8 cellular contexts compared by ENCODE assay signal in the genomic region with DNA sequence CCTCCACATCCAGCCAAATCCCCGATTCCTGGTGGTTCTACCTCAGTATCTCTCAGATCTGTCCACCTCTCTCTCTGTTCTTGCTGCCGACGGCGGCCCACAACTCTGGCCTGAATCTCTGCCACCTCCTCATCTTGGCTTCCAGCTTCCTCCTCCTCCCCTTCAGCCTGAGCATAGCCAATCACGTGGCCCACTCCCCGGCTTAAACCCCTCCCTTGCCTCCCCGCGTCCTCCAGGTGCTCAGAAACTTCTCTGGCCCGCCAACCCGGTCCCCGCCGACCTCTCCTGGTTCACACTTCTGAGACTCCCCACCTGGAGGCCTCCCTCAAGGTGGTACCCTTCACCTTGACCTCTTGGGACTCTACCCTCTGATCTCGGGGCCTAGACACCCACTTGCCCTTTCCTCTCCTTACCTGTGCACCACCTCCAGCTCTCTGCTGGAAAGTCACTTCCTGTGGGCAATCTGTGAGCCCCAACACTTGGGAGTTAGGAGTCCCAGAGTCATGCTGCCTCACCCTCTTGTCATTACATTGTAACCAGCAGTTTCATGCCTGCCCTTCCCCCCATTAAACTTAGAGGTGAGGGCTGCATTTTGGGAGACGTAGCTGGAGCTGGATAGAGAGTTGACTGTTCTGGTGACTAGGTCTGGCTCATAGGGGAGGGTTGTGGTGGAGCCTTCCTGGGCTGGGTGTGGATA. TPM values are rescaled to one million over a fixed set of nuclear protein-coding genes. Genes with fewer than 3 reads are reported as not detected.
DNase-seq lines count a peak whose midpoint lies in the region; ATAC-seq, FAIRE-seq and TF ChIP-seq lines count a peak whose summit lies in the region.

No MANE protein-coding gene starts in this region.

- no peaks in the 10 kb centered on the region for H3K9me3 Mint-ChIP-seq in neural crest cell

- no peaks in the 10 kb centered on the region for H3K36me3 ChIP-seq in suprapubic skin

- H3K27ac Mint-ChIP-seq in neural crest cell (ENCODE audit: unreplicated experiment), result peak overlapping the region; percentile 36

- no peak for TF ChIP-seq EP300 in suprapubic skin (IDR thresholded peaks at IDR 0.05)

- peaks cover 44% of the 10 kb centered on the region for H3K4me1 ChIP-seq in suprapubic skin

- no peaks in the 10 kb centered on the region for H3K27me3 ChIP-seq in suprapubic skin

- peak overlapping the region; percentile 94 for H3K27ac ChIP-seq in suprapubic skin

- peak; percentile 85 for FAIRE-seq in GM12891 (lab: Jason Lieb, UNC)

- H3K4me3 Mint-ChIP-seq in neural crest cell, result peak overlapping the region; percentile 90

- TF ChIP-seq CTCF in neural crest cell (conservative IDR thresholded peaks at IDR 0.05), result no peak
- TF ChIP-seq CTCF in suprapubic skin (IDR thresholded peaks at IDR 0.05), result no peak

- TF ChIP-seq POLR2A in GM12891 (IDR thresholded peaks at IDR 0.05; ENCODE audit: low read depth, low read length), result peak; percentile 93
- no peak for TF ChIP-seq POLR2A in suprapubic skin (IDR thresholded peaks at IDR 0.05)

- H3K4me3 ChIP-seq in suprapubic skin, result peak overlapping the region; percentile 70

- peaks cover 2% of the 10 kb centered on the region for H3K27me3 Mint-ChIP-seq in neural crest cell (ENCODE audit: low read depth)

- H3K36me3 Mint-ChIP-seq in neural crest cell (ENCODE audit: low read depth), result no peaks in the 10 kb centered on the region

- peak; percentile 28 for ATAC-seq in HG03159 (IDR thresholded peaks at IDR 0.05; ENCODE audit: unreplicated experiment)

- peaks cover 46% of the 10 kb centered on the region for H3K4me1 Mint-ChIP-seq in neural crest cell

- 2% methylated on average over 14 of the region's 14 CpGs for WGBS in suprapubic skin

- no peak for DNase-seq in GM12891 (ENCODE audit: insufficient read length, low spot score)
- DNase-seq in activated T-helper 1 cell treated with Interleukin-2 at 50 U/mL for 16 hours (ENCODE audit: low read depth), result peak; percentile 58
- peak; percentile 70 for DNase-seq in fibroblast of peridontal ligament (ENCODE audit: extremely low read depth)
- DNase-seq in neural crest cell (ENCODE audit: low read depth, low spot score), result no peak
- DNase-seq in suprapubic skin (ENCODE audit: low spot score in 2 of 2), result peak; percentile 88 to 92
- no peak for DNase-seq in superior temporal gyrus (ENCODE audit: extremely low spot score)

- no peaks in the 10 kb centered on the region for H3K9me3 ChIP-seq in suprapubic skin

TF ChIP-seq in GM12891, 5 proteins besides CTCF, POLR2A, EP300 and RAD21:
- peak; percentile 86 for TF ChIP-seq TAF1 (IDR thresholded peaks at IDR 0.05; ENCODE audit: low read depth, low read length)
- peak; percentile 55 for TF ChIP-seq POU2F2 (IDR thresholded peaks at IDR 0.05; ENCODE audit: low read depth, low read length)
- peak; percentile 92 for TF ChIP-seq POLR2AphosphoS5 (IDR thresholded peaks at IDR 0.05; ENCODE audit: low read depth, low read length)
- no peak for TF ChIP-seq PAX5 (IDR thresholded peaks at IDR 0.05; ENCODE audit: insufficient read depth, low read length, severe bottlenecking)
TF ChIP-seq in GM12891: peak in this region for 3.

TF ChIP-seq in PFSK-1, 5 proteins besides CTCF, POLR2A, EP300 and RAD21:
- TF ChIP-seq FOXP2 (optimal IDR thresholded peaks at IDR 0.05; ENCODE audit: borderline replicate concordance, extremely low read depth, extremely low read length, insufficient read depth) (no peak), POLR2AphosphoS5 (IDR thresholded peaks at IDR 0.05; ENCODE audit: low read depth, low read length) (peak; percentile 52), SIN3A (IDR thresholded peaks at IDR 0.05; ENCODE audit: borderline replicate concordance, insufficient read depth, low read length) (no peak), TAF1 (IDR thresholded peaks at IDR 0.05; ENCODE audit: borderline replicate concordance, insufficient read depth, low read length) (peak; percentile 71; the same call in 1 of the 2 replicates)
- TF ChIP-seq, protein P1, sequence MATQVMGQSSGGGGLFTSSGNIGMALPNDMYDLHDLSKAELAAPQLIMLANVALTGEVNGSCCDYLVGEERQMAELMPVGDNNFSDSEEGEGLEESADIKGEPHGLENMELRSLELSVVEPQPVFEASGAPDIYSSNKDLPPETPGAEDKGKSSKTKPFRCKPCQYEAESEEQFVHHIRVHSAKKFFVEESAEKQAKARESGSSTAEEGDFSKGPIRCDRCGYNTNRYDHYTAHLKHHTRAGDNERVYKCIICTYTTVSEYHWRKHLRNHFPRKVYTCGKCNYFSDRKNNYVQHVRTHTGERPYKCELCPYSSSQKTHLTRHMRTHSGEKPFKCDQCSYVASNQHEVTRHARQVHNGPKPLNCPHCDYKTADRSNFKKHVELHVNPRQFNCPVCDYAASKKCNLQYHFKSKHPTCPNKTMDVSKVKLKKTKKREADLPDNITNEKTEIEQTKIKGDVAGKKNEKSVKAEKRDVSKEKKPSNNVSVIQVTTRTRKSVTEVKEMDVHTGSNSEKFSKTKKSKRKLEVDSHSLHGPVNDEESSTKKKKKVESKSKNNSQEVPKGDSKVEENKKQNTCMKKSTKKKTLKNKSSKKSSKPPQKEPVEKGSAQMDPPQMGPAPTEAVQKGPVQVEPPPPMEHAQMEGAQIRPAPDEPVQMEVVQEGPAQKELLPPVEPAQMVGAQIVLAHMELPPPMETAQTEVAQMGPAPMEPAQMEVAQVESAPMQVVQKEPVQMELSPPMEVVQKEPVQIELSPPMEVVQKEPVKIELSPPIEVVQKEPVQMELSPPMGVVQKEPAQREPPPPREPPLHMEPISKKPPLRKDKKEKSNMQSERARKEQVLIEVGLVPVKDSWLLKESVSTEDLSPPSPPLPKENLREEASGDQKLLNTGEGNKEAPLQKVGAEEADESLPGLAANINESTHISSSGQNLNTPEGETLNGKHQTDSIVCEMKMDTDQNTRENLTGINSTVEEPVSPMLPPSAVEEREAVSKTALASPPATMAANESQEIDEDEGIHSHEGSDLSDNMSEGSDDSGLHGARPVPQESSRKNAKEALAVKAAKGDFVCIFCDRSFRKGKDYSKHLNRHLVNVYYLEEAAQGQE (IDR thresholded peaks at IDR 0.05; ENCODE audit: insufficient read depth in 1 of 2, low read depth in 2 of 2, low read length in 2 of 2), result no peak
TF ChIP-seq in PFSK-1: peak in this region for 2.

RNA-seq across cellular contexts. Expression of a gene that starts 4.5 kb away (rescaled TPM):
- 292 TPM for polyA plus RNA-seq in GM12891 (2012; ENCODE audit: low read depth, missing spikeins)
- 343 TPM for polyA plus RNA-seq in PFSK-1 (2012; ENCODE audit: insufficient read length, low read depth)
- total RNA-seq in neural crest cell, result 891 and 930 TPM in 2 replicates
- total RNA-seq in suprapubic skin, result 100 to 1,000 TPM; 101 to 166 (median 161) TPM

RNA-seq across cellular contexts. Expression of a gene that starts 17.8 kb away (rescaled TPM):
- polyA plus RNA-seq in GM12891 (2012; ENCODE audit: low read depth, missing spikeins), result 3.9 TPM
- 38.1 TPM for polyA plus RNA-seq in PFSK-1 (2012; ENCODE audit: insufficient read length, low read depth)
- total RNA-seq in neural crest cell (28.0 and 30.0 TPM in 2 replicates), suprapubic skin (1 to 10 TPM; 3.4 to 6.0 (median 4.4) TPM)

RNA-seq across cellular contexts. Expression of a gene that starts 27.8 kb away (rescaled TPM):
- polyA plus RNA-seq in GM12891 (2012; ENCODE audit: low read depth, missing spikeins), result 29.0 TPM
- 66.4 TPM for polyA plus RNA-seq in PFSK-1 (2012; ENCODE audit: insufficient read length, low read depth)
- total RNA-seq in neural crest cell, result 120 and 128 TPM in 2 replicates
- 10 to 100 TPM; 43.5 to 52.4 (median 45.8) TPM for total RNA-seq in suprapubic skin

RNA-seq across cellular contexts. Expression of a gene that starts 39.5 kb away (rescaled TPM):
- 56.9 TPM for polyA plus RNA-seq in GM12891 (2012; ENCODE audit: low read depth, missing spikeins)
- 31.4 TPM for polyA plus RNA-seq in PFSK-1 (2012; ENCODE audit: insufficient read length, low read depth)
- total RNA-seq in neural crest cell, result 15.1 and 15.7 TPM in 2 replicates
- total RNA-seq in suprapubic skin, result 10 to 100 TPM; 31.5 to 90.5 (median 75.0) TPM

Comparison
In these comparisons a context has a peak if more than half of its experiments do, and no peak if none do; other contexts are left out.
1. DNase-seq: peak in activated T-helper 1 cell treated with Interleukin-2 at 50 U/mL for 16 hours (single experiment), fibroblast of peridontal ligament (single experiment) and suprapubic skin (2 of 2); none in GM12891 (single experiment), neural crest cell (single experiment) and superior temporal gyrus (single experiment).